Comparison of ENCODE assay signal across 19 cellular contexts in genomic region chr14:58270628-58271027, GRCh38. TPM values are rescaled to one million over a fixed set of nuclear protein-coding genes. Genes with fewer than 3 reads are reported as not detected.
DNase-seq lines count a peak whose midpoint lies in the region; ATAC-seq and TF ChIP-seq lines count a peak whose summit lies in the region.
"Had no signal": no experiment of that assay in that cellular context is flagged by ENCODE, and none has a peak within 500 bp of the region (broad histone marks: within the 10 kb centered on the region; RNA-seq: fewer than 3 reads in every experiment).

No MANE protein-coding gene starts in this region.

- H3K4me3 Mint-ChIP-seq in CD4-positive, alpha-beta T cell: no peak overlapping the region
- no peak overlapping the region for H3K4me3 Mint-ChIP-seq in activated naive CD8-positive, alpha-beta T cell
- no peak overlapping the region for H3K4me3 Mint-ChIP-seq in Calu3 (ENCODE audit: low read depth, unreplicated experiment)
- H3K4me3 Mint-ChIP-seq: GM23338; T-helper 2 cell treated with Interferon-gamma antibody and Interleukin-4, amounts not matched to agents 5 μg/mL and 100 μg/mL, for 36 hours had no signal

- H3K36me3 Mint-ChIP-seq in CD4-positive, alpha-beta T cell (ENCODE audit: low read depth): peaks cover 99% of the 10 kb centered on the region
- peaks cover 23% of the 10 kb centered on the region for H3K36me3 Mint-ChIP-seq in activated naive CD8-positive, alpha-beta T cell
- peaks cover 64% of the 10 kb centered on the region for H3K36me3 Mint-ChIP-seq in Calu3 (ENCODE audit: insufficient read depth, unreplicated experiment)

- TF ChIP-seq CTCF in CD4-positive, alpha-beta T cell (IDR thresholded peaks at IDR 0.05): no peak
- TF ChIP-seq CTCF in right lobe of liver (IDR thresholded peaks at IDR 0.05) (no peak), Calu3 (IDR thresholded peaks at IDR 0.05; ENCODE audit: unreplicated experiment) (no peak)

- no peak for ATAC-seq in CD4-positive, alpha-beta T cell (ENCODE audit: poor library complexity)
- ATAC-seq in right lobe of liver: no peak
- ATAC-seq: GM23338, sciatic nerve had no signal

- H3K4me3 ChIP-seq in right lobe of liver: no peak overlapping the region
- H3K4me3 ChIP-seq: GM23338, SJCRH30, suprapubic skin had no signal

- H3K36me3 ChIP-seq in right lobe of liver: peaks cover 5 to 45% (median 21%) of the 10 kb centered on the region in 4 donors

- no peaks in the 10 kb centered on the region for H3K27me3 ChIP-seq in CD4-positive, alpha-beta T cell (ENCODE audit: control insufficient read depth, insufficient read depth, low read length)
- H3K27me3 ChIP-seq in right lobe of liver: no peaks in the 10 kb centered on the region
- H3K27me3 ChIP-seq: SJCRH30, suprapubic skin had no signal

- DNase-seq in CD4-positive, alpha-beta T cell: no peak
- DNase-seq in ELR (ENCODE audit: low read depth) (peak; percentile 59), right lobe of liver (no peak), Calu3 (no peak), HT-29 (ENCODE audit: low spot score) (no peak), epidermal melanocyte (ENCODE audit: insufficient read length, low spot score) (no peak)
- DNase-seq: activated CD4-positive, alpha-beta T cell treated with anti-CD3 and anti-CD28 coated beads for 1 hour; aorta; hypothalamus; midbrain; NCI-H2081; NCI-H526 treated with DMSO at 0.1 percent for 48 hours; SJCRH30; stimulated activated CD4-positive, alpha-beta T cell treated with anti-CD3 and anti-CD28 coated beads, Interleukin-2, amount 100 ng/mL, for 48 hours had no signal

- H3K4me1 Mint-ChIP-seq in CD4-positive, alpha-beta T cell (ENCODE audit: low read depth): peaks cover 45% of the 10 kb centered on the region
- peaks cover 46% of the 10 kb centered on the region for H3K4me1 Mint-ChIP-seq in activated naive CD8-positive, alpha-beta T cell (ENCODE audit: low read depth)
- H3K4me1 Mint-ChIP-seq in Calu3 (ENCODE audit: low read depth, unreplicated experiment): peaks cover 6% of the 10 kb centered on the region
- H3K4me1 Mint-ChIP-seq: GM23338 had no signal

- no TSS peak for BruUV-seq in Calu3 (replicated peaks; lab: Mats Ljungman, UMichigan)

- H3K4me1 ChIP-seq in right lobe of liver: peaks cover 0 to 50% (median 18%) of the 10 kb centered on the region in 4 donors
- H3K4me1 ChIP-seq: SJCRH30 had no signal

- no peaks in the 10 kb centered on the region for H3K27me3 Mint-ChIP-seq in CD4-positive, alpha-beta T cell
- no peaks in the 10 kb centered on the region for H3K27me3 Mint-ChIP-seq in activated naive CD8-positive, alpha-beta T cell
- H3K27me3 Mint-ChIP-seq in Calu3 (ENCODE audit: unreplicated experiment): no peaks in the 10 kb centered on the region

- 47% methylated on average over 2 of the region's 2 CpGs for WGBS in right lobe of liver (ENCODE audit: insufficient coverage, low coverage, low lambda C conversion rate, missing lambda C conversion rate)

- no peaks in the 10 kb centered on the region for H3K9me3 Mint-ChIP-seq in CD4-positive, alpha-beta T cell
- no peaks in the 10 kb centered on the region for H3K9me3 Mint-ChIP-seq in activated naive CD8-positive, alpha-beta T cell (ENCODE audit: low read depth)
- H3K9me3 Mint-ChIP-seq in Calu3 (ENCODE audit: low read depth, unreplicated experiment): no peaks in the 10 kb centered on the region
- H3K9me3 Mint-ChIP-seq: GM23338; T-helper 2 cell treated with Interferon-gamma antibody and Interleukin-4, amounts not matched to agents 5 μg/mL and 100 μg/mL, for 36 hours had no signal

- H3K27ac ChIP-seq in CD4-positive, alpha-beta T cell (ENCODE audit: low read depth, low read length): no peak overlapping the region
- peak overlapping the region in 2 of 3 donors; percentile 93 to 96 for H3K27ac ChIP-seq in right lobe of liver
- H3K27ac ChIP-seq: SJCRH30, suprapubic skin had no signal

- intact Hi-C loops in CD4-positive, alpha-beta T cell (cut with DNase I, micrococcal nuclease): no loop called here
- intact Hi-C loops in right lobe of liver (cut with DNase I) (no loop called here), Calu3 (cut with micrococcal nuclease; ENCODE audit: unreplicated experiment) (no loop called here)

- no peak for TF ChIP-seq POLR2A in right lobe of liver (IDR thresholded peaks at IDR 0.05)

- POLR2A ChIA-PET in CD4-positive, alpha-beta T cell (lab: Charles Lee): interaction anchor here (2.3 kb wide), 1 partner anchor 27 kb away, joined by 7 read pairs; the partner anchor contains the start of gene ARID4A

- CTCF ChIA-PET in CD4-positive, alpha-beta T cell (lab: Charles Lee): no interaction called here
- CTCF ChIA-PET in Calu3 (lab: Charles Lee): no interaction called here

- H3K9me3 ChIP-seq in CD4-positive, alpha-beta T cell (ENCODE audit: control insufficient read depth, low read length): no peaks in the 10 kb centered on the region
- H3K9me3 ChIP-seq in right lobe of liver: no peaks in the 10 kb centered on the region
- H3K9me3 ChIP-seq: SJCRH30, suprapubic skin had no signal

- peak overlapping the region; percentile 42 for H3K27ac Mint-ChIP-seq in CD4-positive, alpha-beta T cell
- H3K27ac Mint-ChIP-seq in activated naive CD8-positive, alpha-beta T cell: peak overlapping the region; percentile 70
- H3K27ac Mint-ChIP-seq in Calu3 (ENCODE audit: unreplicated experiment): no peak overlapping the region
- H3K27ac Mint-ChIP-seq: GM23338; T-helper 2 cell treated with Interferon-gamma antibody and Interleukin-4, amounts not matched to agents 5 μg/mL and 100 μg/mL, for 36 hours had no signal

RNA-seq across cellular contexts. Expression of gene PSMA3, which starts 26.0 kb away (rescaled TPM):
- total RNA-seq in CD4-positive, alpha-beta T cell: 100 to 1,000 TPM; 104 to 108 TPM
- 100 to 1,000 TPM; 100 to 132 (median 120) TPM for total RNA-seq in right lobe of liver
- 222 and 260 TPM in 2 replicates for total RNA-seq in Calu3 (2022)
- 104 and 112 TPM in 2 replicates for total RNA-seq in HT-29 (2014; rRNA removed; shearing (Covaris generic))

RNA-seq across cellular contexts. Expression of gene ARID4A, which starts 27.7 kb away (rescaled TPM):
- total RNA-seq in CD4-positive, alpha-beta T cell: 10 to 100 TPM; 89.6 to 94.7 TPM
- total RNA-seq in right lobe of liver (10 to 100 TPM in 4 of 6 experiments, 1 to 10 TPM in 2; 7.6 to 22.1 (median 15.7) TPM), Calu3 (2022) (24.9 and 26.7 TPM in 2 replicates)
- 2.9 and 4.7 TPM in 2 replicates for total RNA-seq in HT-29 (2014; rRNA removed; shearing (Covaris generic))
